In the genomic region with DNA sequence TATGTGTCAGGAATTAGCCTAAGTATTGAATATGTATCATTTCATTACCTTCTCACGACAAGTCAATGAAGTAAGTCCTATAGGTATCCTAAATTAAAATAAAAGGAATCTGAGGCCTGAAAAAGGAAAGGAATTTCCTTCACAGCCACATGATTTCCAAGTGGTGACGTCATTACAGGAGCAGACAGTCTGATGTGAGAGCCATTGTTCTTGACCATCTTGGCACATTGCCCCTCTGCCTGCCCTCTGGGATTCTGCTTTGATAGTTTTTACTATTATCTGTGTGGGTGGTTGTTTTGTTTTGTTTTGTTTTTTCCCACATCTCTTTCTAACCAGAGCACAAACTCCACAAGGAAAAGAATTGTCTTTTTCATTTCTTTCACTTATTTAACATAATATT, we compare ENCODE assay signal across 22 cellular contexts.
A peak's percentile ranks its signal among the peaks of the same experiment; 100 is the strongest.
DNase-seq lines count a peak whose midpoint lies in the region; ATAC-seq and TF ChIP-seq lines count a peak whose summit lies in the region.
"Had no signal": no experiment of that assay in that cellular context is flagged by ENCODE, and none has a peak within 500 bp of the region (broad histone marks: within the 10 kb centered on the region; RNA-seq: fewer than 3 reads in every experiment).

No MANE protein-coding gene starts in this region.

- H3K27ac ChIP-seq in CD4-positive, alpha-beta T cell (ENCODE audit: low read depth, low read length) = no peak overlapping the region
- H3K27ac ChIP-seq: C4-2B, esophagus squamous epithelium, GM23248, heart left ventricle, lower lobe of right lung, prostate gland had no signal

- no peaks in the 10 kb centered on the region for H3K36me3 Mint-ChIP-seq in CD4-positive, alpha-beta T cell (ENCODE audit: low read depth)
- no peaks in the 10 kb centered on the region for H3K36me3 Mint-ChIP-seq in stimulated activated effector memory CD8-positive, alpha-beta T cell treated with anti-CD3 and anti-CD28 coated beads, Interleukin-12 subunit alpha, Interleukin-12 subunit beta, amount 100 ng/mL, for 72 hours
- H3K36me3 Mint-ChIP-seq: activated CD8-positive, alpha-beta memory T cell treated with anti-CD3 and anti-CD28 coated beads, Interleukin-2, amount 10 ng/mL, durations not matched to agents 7 days and 5 days had no signal

- no peaks in the 10 kb centered on the region for H3K4me1 Mint-ChIP-seq in CD4-positive, alpha-beta T cell (ENCODE audit: low read depth)
- H3K4me1 Mint-ChIP-seq in stimulated activated effector memory CD8-positive, alpha-beta T cell treated with anti-CD3 and anti-CD28 coated beads, Interleukin-12 subunit alpha, Interleukin-12 subunit beta, amount 100 ng/mL, for 72 hours = no peaks in the 10 kb centered on the region
- H3K4me1 Mint-ChIP-seq: nephron had no signal

- H3K27ac Mint-ChIP-seq in CD4-positive, alpha-beta T cell = no peak overlapping the region
- H3K27ac Mint-ChIP-seq in stimulated activated effector memory CD8-positive, alpha-beta T cell treated with anti-CD3 and anti-CD28 coated beads, Interleukin-12 subunit alpha, Interleukin-12 subunit beta, amount 100 ng/mL, for 72 hours = no peak overlapping the region
- H3K27ac Mint-ChIP-seq: activated CD8-positive, alpha-beta memory T cell treated with anti-CD3 and anti-CD28 coated beads, Interleukin-2, amount 10 ng/mL, durations not matched to agents 7 days and 5 days had no signal

- ATAC-seq in CD4-positive, alpha-beta T cell (ENCODE audit: poor library complexity) = no peak
- no peak for ATAC-seq in stimulated activated effector memory CD8-positive, alpha-beta T cell treated with anti-CD3 and anti-CD28 coated beads, Interleukin-12 subunit alpha, Interleukin-12 subunit beta, amount 100 ng/mL, for 72 hours
- ATAC-seq: activated CD8-positive, alpha-beta memory T cell treated with anti-CD3 and anti-CD28 coated beads, Interleukin-2, amount 10 ng/mL, durations not matched to agents 7 days and 5 days; heart left ventricle; lower lobe of right lung had no signal

- intact Hi-C loops in CD4-positive, alpha-beta T cell (cut with DNase I, micrococcal nuclease) = no loop called here

- no peaks in the 10 kb centered on the region for H3K27me3 Mint-ChIP-seq in CD4-positive, alpha-beta T cell

- POLR2A ChIA-PET in CD4-positive, alpha-beta T cell (lab: Charles Lee) = no interaction called here

- H3K9me3 ChIP-seq in CD4-positive, alpha-beta T cell (ENCODE audit: control insufficient read depth, low read length) = no peaks in the 10 kb centered on the region
- H3K9me3 ChIP-seq: lower lobe of right lung, prostate gland had no signal

- no peaks in the 10 kb centered on the region for H3K27me3 ChIP-seq in CD4-positive, alpha-beta T cell (ENCODE audit: control insufficient read depth, insufficient read depth, low read length)
- H3K27me3 ChIP-seq: esophagus squamous epithelium, heart left ventricle had no signal

- peak; percentile 30 for DNase-seq in NCI-H345 (lab: John Stamatoyannopoulos, UW)
- DNase-seq in NCI-H345 treated with DMSO at 0.1 percent for 48 hours (lab: John Stamatoyannopoulos, UW; ENCODE audit: unreplicated experiment) = no peak
- DNase-seq in NCI-H69 (lab: John Stamatoyannopoulos, UW) = peak; percentile 69
- peak; percentile 79 for DNase-seq in glomerular visceral epithelial cell (ENCODE audit: extremely low spot score)
- peak; percentile 35 for DNase-seq in superior temporal gyrus (ENCODE audit: extremely low spot score)
- DNase-seq in CD4-positive, alpha-beta T cell = no peak
- no peak for DNase-seq in stimulated activated effector memory CD8-positive, alpha-beta T cell treated with anti-CD3 and anti-CD28 coated beads, Interleukin-12 subunit alpha, Interleukin-12 subunit beta, amount 100 ng/mL, for 72 hours (ENCODE audit: low spot score in 2 of 2)
- DNase-seq in stimulated activated CD4-positive, alpha-beta T cell treated with anti-CD3 and anti-CD28 coated beads, Interleukin-15, amount 100 ng/mL, for 24 hours = no peak
- DNase-seq: activated CD8-positive, alpha-beta memory T cell treated with anti-CD3 and anti-CD28 coated beads, Interleukin-2, amount 10 ng/mL, durations not matched to agents 7 days and 5 days; activated gamma-delta T cell treated with Interleukin-2 at 50 U/mL for 16 hours; amniotic stem cell; DMS79; effector CD4-positive, alpha-beta T cell; esophagus squamous epithelium; GM23248; heart left ventricle; lower lobe of right lung; NCI-H187 treated with DMSO at 0.1 percent for 48 hours; NCI-H774 had no signal

- H3K4me3 Mint-ChIP-seq in CD4-positive, alpha-beta T cell = no peak overlapping the region
- H3K4me3 Mint-ChIP-seq in stimulated activated effector memory CD8-positive, alpha-beta T cell treated with anti-CD3 and anti-CD28 coated beads, Interleukin-12 subunit alpha, Interleukin-12 subunit beta, amount 100 ng/mL, for 72 hours = no peak overlapping the region
- H3K4me3 Mint-ChIP-seq: activated CD8-positive, alpha-beta memory T cell treated with anti-CD3 and anti-CD28 coated beads, Interleukin-2, amount 10 ng/mL, durations not matched to agents 7 days and 5 days; nephron had no signal

- CTCF ChIA-PET in CD4-positive, alpha-beta T cell (lab: Charles Lee) = no interaction called here

- no peak for TF ChIP-seq CTCF in CD4-positive, alpha-beta T cell (IDR thresholded peaks at IDR 0.05)

- H3K9me3 Mint-ChIP-seq in CD4-positive, alpha-beta T cell = peaks cover 6% of the 10 kb centered on the region
- H3K9me3 Mint-ChIP-seq in stimulated activated effector memory CD8-positive, alpha-beta T cell treated with anti-CD3 and anti-CD28 coated beads, Interleukin-12 subunit alpha, Interleukin-12 subunit beta, amount 100 ng/mL, for 72 hours = no peaks in the 10 kb centered on the region
- H3K9me3 Mint-ChIP-seq: nephron had no signal

Comparison
In these comparisons a context has a peak if more than half of its experiments do, and no peak if none do; other contexts are left out.
1. DNase-seq: peak in NCI-H345 (single experiment), NCI-H69 (single experiment), glomerular visceral epithelial cell (single experiment) and superior temporal gyrus (single experiment); none in NCI-H345 treated with DMSO at 0.1 percent for 48 hours (single experiment), CD4-positive, alpha-beta T cell (0 of 10), stimulated activated effector memory CD8-positive, alpha-beta T cell treated with anti-CD3 and anti-CD28 coated beads, Interleukin-12 subunit alpha, Interleukin-12 subunit beta, amount 100 ng/mL, for 72 hours (0 of 2) and stimulated activated CD4-positive, alpha-beta T cell treated with anti-CD3 and anti-CD28 coated beads, Interleukin-15, amount 100 ng/mL, for 24 hours (single experiment).